In the genomic region with DNA sequence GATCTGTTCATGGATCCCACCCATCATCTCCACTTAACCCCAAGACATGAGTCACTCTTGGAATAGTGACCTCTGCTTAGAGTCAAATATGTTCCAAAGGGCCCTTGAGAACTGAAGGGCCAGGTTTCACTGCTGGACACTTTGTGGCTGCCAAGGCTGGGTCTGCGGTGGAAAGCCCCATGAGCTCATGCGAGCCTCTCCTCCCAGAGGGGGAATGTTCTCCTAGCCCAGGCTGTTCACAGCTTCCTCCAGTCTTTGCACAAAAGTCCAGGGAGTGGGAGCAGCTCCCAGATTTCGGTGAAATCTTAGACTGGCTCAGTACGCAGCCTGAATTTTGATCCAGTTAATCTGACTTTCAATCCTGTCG, we compare ENCODE assay signal across 10 cellular contexts. TPM values are rescaled to one million over a fixed set of nuclear protein-coding genes. Genes with fewer than 3 reads are reported as not detected.
DNase-seq lines count a peak whose midpoint lies in the region; ATAC-seq and TF ChIP-seq lines count a peak whose summit lies in the region.
"Had no signal": no experiment of that assay in that cellular context is flagged by ENCODE, and none has a peak within 500 bp of the region (broad histone marks: within the 10 kb centered on the region; RNA-seq: fewer than 3 reads in every experiment).

No MANE protein-coding gene starts in this region.

- peaks cover 52% of the 10 kb centered on the region for H3K27me3 ChIP-seq in NT2/D1 (ENCODE audit: insufficient read depth, insufficient read length)
- H3K27me3 ChIP-seq in thoracic aorta (replicated peaks; ENCODE audit: insufficient read depth), result no peaks in the 10 kb centered on the region

- TF ChIP-seq CTCF in fibroblast of pulmonary artery (IDR thresholded peaks at IDR 0.05; ENCODE audit: low read length, missing control alignments) (no peak), thoracic aorta (IDR thresholded peaks at IDR 0.05) (no peak)

- H3K36me3 ChIP-seq in NT2/D1 (ENCODE audit: insufficient read depth, insufficient read length, low read length), result no peaks in the 10 kb centered on the region
- H3K36me3 ChIP-seq in thoracic aorta, result no peaks in the 10 kb centered on the region

- H3K4me1 ChIP-seq in NT2/D1 (ENCODE audit: insufficient read depth, insufficient read length) (no peaks in the 10 kb centered on the region), thoracic aorta (ENCODE audit: control insufficient read depth in 1 of 2, low read depth in 2 of 2) (peaks cover 0 to 15% of the 10 kb centered on the region in 2 donors)

- peak overlapping the region; percentile 10 for H3K9ac ChIP-seq in NT2/D1 (ENCODE audit: insufficient read length, low read depth)

- peak overlapping the region in 1 of 2 donors; percentile 20 for H3K27ac ChIP-seq in thoracic aorta

- H3K4me3 ChIP-seq in NT2/D1 (ENCODE audit: insufficient read length, low read depth) (peak overlapping the region; percentile 36), fibroblast of pulmonary artery (replicated peaks; ENCODE audit: low read depth, low read length) (no peak overlapping the region), thoracic aorta (peak overlapping the region; percentile 75)

- H3K9me3 ChIP-seq in NT2/D1 (ENCODE audit: insufficient read depth, low read length) (no peaks in the 10 kb centered on the region), thoracic aorta (no peaks in the 10 kb centered on the region)

- DNase-seq in NT2/D1 (ENCODE audit: low read depth, low spot score), result no peak
- DNase-seq in fibroblast of pulmonary artery (ENCODE audit: low read depth), result peak; percentile 66
- peak; percentile 92 for DNase-seq in myocyte (ENCODE audit: low read depth)
- DNase-seq in thoracic aorta (ENCODE audit: low spot score), result no peak
- DNase-seq in amygdala (lab: John Stamatoyannopoulos, UW), result no peak
- no peak for DNase-seq in NK-92 (lab: John Stamatoyannopoulos, UW; ENCODE audit: unreplicated experiment)
- DNase-seq: activated gamma-delta T cell treated with Interleukin-2 at 50 U/mL for 16 hours had no signal

- ATAC-seq in thoracic aorta (ENCODE audit: insufficient number of reproducible peaks, low FRiP score, low read depth) (peak; percentile 67), GM19328 (IDR thresholded peaks at IDR 0.05; ENCODE audit: unreplicated experiment) (no peak), HG03521 (IDR thresholded peaks at IDR 0.05; ENCODE audit: unreplicated experiment) (no peak)

RNA-seq across cellular contexts. Expression of gene DCLK1, which starts 0.7 kb away (rescaled TPM):
- 210 and 261 TPM in 2 replicates for total RNA-seq in myocyte
- polyA plus RNA-seq in myocyte (2012), result 56.6 TPM
- 10 to 100 TPM; 25.6 to 27.8 TPM for total RNA-seq in thoracic aorta
- total RNA-seq: G401 had no signal

Comparison
In these comparisons a context has a peak if more than half of its experiments do, and no peak if none do; other contexts are left out.
1. DNase-seq: peak in fibroblast of pulmonary artery (single experiment) and myocyte (single experiment); none in NT2/D1 (single experiment), thoracic aorta (single experiment), amygdala (0 of 56) and NK-92 (single experiment).